12 cellular contexts compared by ENCODE assay signal in the genomic region with DNA sequence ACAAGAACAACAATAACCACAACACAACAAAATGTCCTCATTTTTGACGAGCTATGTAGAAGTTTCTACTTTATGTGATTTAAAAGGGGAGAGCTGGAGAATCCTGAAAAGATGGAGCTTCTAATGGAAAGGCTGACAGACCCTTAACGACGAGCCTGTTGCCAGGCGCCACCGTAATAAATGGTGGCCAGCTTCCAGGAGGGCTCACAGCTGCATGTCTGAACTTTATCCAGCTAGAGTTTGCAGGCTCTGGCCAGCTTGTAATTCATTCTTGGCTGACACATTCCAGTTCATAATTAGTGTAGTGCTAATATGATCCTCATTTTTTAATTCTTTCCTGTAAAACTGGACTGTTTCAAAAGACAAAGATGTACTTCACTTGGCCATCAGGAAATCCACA.
DNase-seq lines count a peak whose midpoint lies in the region; ATAC-seq and TF ChIP-seq lines count a peak whose summit lies in the region.
"Had no signal": no experiment of that assay in that cellular context is flagged by ENCODE, and none has a peak within 500 bp of the region (broad histone marks: within the 10 kb centered on the region; RNA-seq: fewer than 3 reads in every experiment).

No MANE protein-coding gene starts in this region.

- in situ Hi-C loops in astrocyte of the cerebellum (cut with HindIII; ENCODE audit: low sequenced_read_pairs), result no loop called here

- intact Hi-C loops in left cardiac atrium (cut with DNase I), result no loop called here
- intact Hi-C loops in posterior cingulate gyrus (cut with DNase I), result no loop called here

- peak; percentile 86 to 87 for ATAC-seq in left cardiac atrium
- ATAC-seq in HG02885 (IDR thresholded peaks at IDR 0.05; ENCODE audit: poor library complexity, unreplicated experiment), result no peak
- ATAC-seq: activated T-cell treated with anti-CD3 and anti-CD28 coated beads, Interleukin-2, amount 50 U/mL, for 4 hours had no signal

- peak; percentile 66 for DNase-seq in Ammon's horn (ENCODE audit: low spot score)
- DNase-seq in astrocyte of the cerebellum (ENCODE audit: low read depth), result peak; percentile 67
- DNase-seq in left cardiac atrium, result peak; percentile 65
- peak in 9 of 10 donors; percentile 10 to 86 (median 53) for DNase-seq in posterior cingulate gyrus
- DNase-seq in SHP77 (lab: John Stamatoyannopoulos, UW), result no peak
- DNase-seq in NCI-H1694 treated with DMSO at 0.1 percent for 48 hours (lab: John Stamatoyannopoulos, UW), result no peak
- DNase-seq in cortex of kidney (lab: John Stamatoyannopoulos, UW), result no peak
- DNase-seq: activated T-cell treated with anti-CD3 and anti-CD28 coated beads, Interleukin-2, amount 50 U/mL, for 4 hours; glutamatergic neuron; NCI-H524 treated with DMSO at 0.1 percent for 48 hours had no signal

- H3K4me3 ChIP-seq in astrocyte of the cerebellum (ENCODE audit: low read depth, low read length), result no peak overlapping the region
- H3K4me3 ChIP-seq: vagina had no signal

- no peak for TF ChIP-seq CTCF in astrocyte of the cerebellum (IDR thresholded peaks at IDR 0.05; ENCODE audit: low read depth, low read length, missing control alignments)

Comparison
In these comparisons a context has a peak if more than half of its experiments do, and no peak if none do; other contexts are left out.
1. DNase-seq: peak in Ammon's horn (single experiment), astrocyte of the cerebellum (single experiment), left cardiac atrium (single experiment) and posterior cingulate gyrus (9 of 10); none in SHP77 (0 of 2), NCI-H1694 treated with DMSO at 0.1 percent for 48 hours (single experiment) and cortex of kidney (single experiment).